Comparison of ENCODE assay signal across 6 cellular contexts in genomic region chr17:7221281-7222092, GRCh38. TPM values are rescaled to one million over a fixed set of nuclear protein-coding genes. Genes with fewer than 3 reads are reported as not detected.
DNase-seq lines count a peak whose midpoint lies in the region; ATAC-seq and TF ChIP-seq lines count a peak whose summit lies in the region.

No MANE protein-coding gene starts in this region.

- peak overlapping the region in 2 of 3 donors; percentile 97 to 98 for H3K27ac ChIP-seq in thyroid gland

- peaks cover 24 to 46% of the 10 kb centered on the region in 2 donors for H3K4me1 ChIP-seq in thyroid gland

- H3K4me1 Mint-ChIP-seq in activated T-cell treated with anti-CD3 and anti-CD28 coated beads, Interleukin-2, amount 50 U/mL, for 72 hours (ENCODE audit: low read depth): peaks cover 50% of the 10 kb centered on the region

- H3K4me3 Mint-ChIP-seq in activated T-cell treated with anti-CD3 and anti-CD28 coated beads, Interleukin-2, amount 50 U/mL, for 72 hours: peak overlapping the region; percentile 89 to 95

- no peak for TF ChIP-seq POLR2A in thyroid gland (IDR thresholded peaks at IDR 0.05)

- H3K36me3 ChIP-seq in thyroid gland: peaks cover 49 to 52% of the 10 kb centered on the region in 2 donors

- H3K9me3 ChIP-seq in thyroid gland: no peaks in the 10 kb centered on the region

- TF ChIP-seq CTCF in foreskin fibroblast (IDR thresholded peaks at IDR 0.05; ENCODE audit: low read depth, low read length): no peak
- no peak for TF ChIP-seq CTCF in thyroid gland (IDR thresholded peaks at IDR 0.05)

- peak overlapping the region; percentile 86 to 89 for H3K4me3 ChIP-seq in foreskin fibroblast (ENCODE audit: low read depth in 1 of 2, low read length in 2 of 2)
- peak overlapping the region in 1 of 3 donors; percentile 97 for H3K4me3 ChIP-seq in thyroid gland (replicated peaks in 1 of 3)

- intact Hi-C loops in thyroid gland (cut with DNase I): no loop called here

- no peak for ATAC-seq in activated T-cell treated with anti-CD3 and anti-CD28 coated beads, Interleukin-2, amount 50 U/mL, for 72 hours (replicated peaks in 1 of 2)
- ATAC-seq in HG03139 (IDR thresholded peaks at IDR 0.05; ENCODE audit: unreplicated experiment): no peak

- peaks cover 0 to 2% of the 10 kb centered on the region in 2 donors for H3K36me3 Mint-ChIP-seq in activated T-cell treated with anti-CD3 and anti-CD28 coated beads, Interleukin-2, amount 50 U/mL, for 72 hours (ENCODE audit: insufficient read depth in 2 of 2)

- H3K9me3 Mint-ChIP-seq in activated T-cell treated with anti-CD3 and anti-CD28 coated beads, Interleukin-2, amount 50 U/mL, for 72 hours: no peaks in the 10 kb centered on the region

- H3K27me3 ChIP-seq in thyroid gland: no peaks in the 10 kb centered on the region

- H3K27ac Mint-ChIP-seq in activated T-cell treated with anti-CD3 and anti-CD28 coated beads, Interleukin-2, amount 50 U/mL, for 72 hours: peak overlapping the region; percentile 87

- H3K27me3 Mint-ChIP-seq in activated T-cell treated with anti-CD3 and anti-CD28 coated beads, Interleukin-2, amount 50 U/mL, for 72 hours (ENCODE audit: low read depth): no peaks in the 10 kb centered on the region

- no peak for DNase-seq in activated T-cell treated with anti-CD3 and anti-CD28 coated beads, Interleukin-2, amount 50 U/mL, for 72 hours
- DNase-seq in activated T-cell treated with anti-CD3 and anti-CD28 coated beads, Interleukin-2, amount 50 U/mL, for 48 hours: no peak
- DNase-seq in foreskin fibroblast: no peak
- DNase-seq in thyroid gland: no peak
- no peak for DNase-seq in GDM1 (lab: John Stamatoyannopoulos, UW)

- 71 to 90% methylated on average over 6 to 9 of the region's 10 CpGs for WGBS in thyroid gland, 2 donors

RNA-seq across cellular contexts. Expression of gene ACADVL, which starts 1.7 kb away (rescaled TPM):
- 100 to 1,000 TPM; 335 to 386 TPM for total RNA-seq in activated T-cell treated with anti-CD3 and anti-CD28 coated beads, Interleukin-2, amount 50 U/mL, for 72 hours
- 1,000 to 10,000 TPM in 1 of 4 donors, 100 to 1,000 TPM in 3; 581 to 1,743 (median 795) TPM for total RNA-seq in thyroid gland

RNA-seq across cellular contexts. Expression of gene DLG4, which starts 1.9 kb away (rescaled TPM):
- total RNA-seq in activated T-cell treated with anti-CD3 and anti-CD28 coated beads, Interleukin-2, amount 50 U/mL, for 72 hours: 10 to 100 TPM; 16.2 to 16.7 TPM
- 10 to 100 TPM in 2 of 4 donors, 1 to 10 TPM in 2; 6.8 to 21.5 (median 12.4) TPM for total RNA-seq in thyroid gland

RNA-seq across cellular contexts. Expression of gene DVL2, which starts 12.8 kb away (rescaled TPM):
- total RNA-seq in activated T-cell treated with anti-CD3 and anti-CD28 coated beads, Interleukin-2, amount 50 U/mL, for 72 hours: 10 to 100 TPM; 49.5 to 54.8 TPM
- 10 to 100 TPM; 45.3 to 68.6 (median 49.0) TPM for total RNA-seq in thyroid gland

RNA-seq across cellular contexts. Expression of gene PHF23, which starts 17.8 kb away (rescaled TPM):
- total RNA-seq in activated T-cell treated with anti-CD3 and anti-CD28 coated beads, Interleukin-2, amount 50 U/mL, for 72 hours: 10 to 100 TPM; 28.9 to 32.2 TPM
- 10 to 100 TPM; 19.8 to 39.5 (median 35.8) TPM for total RNA-seq in thyroid gland

RNA-seq across cellular contexts. Expression of gene GABARAP, which starts 20.8 kb away (rescaled TPM):
- 100 to 1,000 TPM; 244 to 246 TPM for total RNA-seq in activated T-cell treated with anti-CD3 and anti-CD28 coated beads, Interleukin-2, amount 50 U/mL, for 72 hours
- total RNA-seq in thyroid gland: 100 to 1,000 TPM; 112 to 840 (median 273) TPM
